In genomic region chr14:61542848-61543790, GRCh38 we compare ENCODE assay signal across 1 cellular context.
TF ChIP-seq lines count a peak whose summit lies in the region.

No MANE protein-coding gene starts in this region.

TF ChIP-seq in H1, 55 proteins besides CTCF, POLR2A, EP300 and RAD21 (continued from another document):
- TF ChIP-seq CEBPB (IDR thresholded peaks at IDR 0.05; ENCODE audit: low read depth, low read length) (no peak), HDAC6 (IDR thresholded peaks at IDR 0.05; ENCODE audit: low read depth, low read length) (no peak), SIX5 (IDR thresholded peaks at IDR 0.05; ENCODE audit: low read depth, low read length) (no peak)
- TF ChIP-seq, protein P1, sequence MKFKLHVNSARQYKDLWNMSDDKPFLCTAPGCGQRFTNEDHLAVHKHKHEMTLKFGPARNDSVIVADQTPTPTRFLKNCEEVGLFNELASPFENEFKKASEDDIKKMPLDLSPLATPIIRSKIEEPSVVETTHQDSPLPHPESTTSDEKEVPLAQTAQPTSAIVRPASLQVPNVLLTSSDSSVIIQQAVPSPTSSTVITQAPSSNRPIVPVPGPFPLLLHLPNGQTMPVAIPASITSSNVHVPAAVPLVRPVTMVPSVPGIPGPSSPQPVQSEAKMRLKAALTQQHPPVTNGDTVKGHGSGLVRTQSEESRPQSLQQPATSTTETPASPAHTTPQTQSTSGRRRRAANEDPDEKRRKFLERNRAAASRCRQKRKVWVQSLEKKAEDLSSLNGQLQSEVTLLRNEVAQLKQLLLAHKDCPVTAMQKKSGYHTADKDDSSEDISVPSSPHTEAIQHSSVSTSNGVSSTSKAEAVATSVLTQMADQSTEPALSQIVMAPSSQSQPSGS (IDR thresholded peaks at IDR 0.05; ENCODE audit: low read length): no peak
- TF ChIP-seq, protein P2, sequence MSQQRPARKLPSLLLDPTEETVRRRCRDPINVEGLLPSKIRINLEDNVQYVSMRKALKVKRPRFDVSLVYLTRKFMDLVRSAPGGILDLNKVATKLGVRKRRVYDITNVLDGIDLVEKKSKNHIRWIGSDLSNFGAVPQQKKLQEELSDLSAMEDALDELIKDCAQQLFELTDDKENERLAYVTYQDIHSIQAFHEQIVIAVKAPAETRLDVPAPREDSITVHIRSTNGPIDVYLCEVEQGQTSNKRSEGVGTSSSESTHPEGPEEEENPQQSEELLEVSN (IDR thresholded peaks at IDR 0.05): no peak
